Comparison of ENCODE assay signal across 9 cellular contexts in the genomic region with DNA sequence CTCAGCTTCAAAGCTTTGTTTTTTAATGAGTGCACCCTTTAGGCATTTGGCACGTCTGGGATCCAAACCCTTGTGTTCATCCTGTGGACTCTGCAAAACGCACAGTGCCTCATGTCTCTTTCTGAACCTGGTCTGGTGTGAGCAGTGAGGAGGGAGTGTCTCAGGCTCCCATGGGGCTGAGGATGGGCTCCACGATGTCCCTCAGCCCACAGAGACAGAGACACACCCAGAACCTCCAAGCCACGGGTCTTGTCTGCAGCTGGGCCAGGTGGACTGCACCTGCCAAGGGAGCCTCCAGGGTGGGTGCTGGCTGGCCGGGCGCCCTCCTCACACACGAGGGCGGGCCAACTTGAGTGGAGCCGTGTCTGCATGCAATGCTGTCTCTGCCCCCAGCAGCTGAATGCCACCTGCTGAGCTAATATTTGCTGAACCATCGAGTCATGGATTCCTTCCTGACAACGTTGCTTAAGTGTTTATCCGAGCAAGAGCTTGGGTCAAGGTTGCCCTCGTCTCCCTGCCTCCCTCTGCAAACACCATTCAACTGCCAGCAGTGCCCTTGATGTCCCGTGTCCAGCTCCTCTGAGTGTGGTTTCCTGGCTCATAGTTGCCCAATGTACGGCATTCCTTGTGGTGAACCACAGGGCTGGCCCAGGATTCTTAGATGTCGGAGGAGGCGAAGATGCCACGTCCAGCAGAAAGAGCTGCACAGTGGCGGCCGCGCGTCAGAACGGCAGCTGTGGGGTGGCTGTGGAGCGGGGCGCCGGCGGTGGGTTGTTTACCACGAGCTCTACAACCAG. TPM values are rescaled to one million over a fixed set of nuclear protein-coding genes. Genes with fewer than 3 reads are reported as not detected.
DNase-seq lines count a peak whose midpoint lies in the region; ATAC-seq and TF ChIP-seq lines count a peak whose summit lies in the region.
"Had no signal": no experiment of that assay in that cellular context is flagged by ENCODE, and none has a peak within 500 bp of the region (broad histone marks: within the 10 kb centered on the region; RNA-seq: fewer than 3 reads in every experiment).

No MANE protein-coding gene starts in this region.

- H3K9me3 ChIP-seq in smooth muscle cell (replicated peaks; ENCODE audit: low read depth) (no peaks in the 10 kb centered on the region), WERI-Rb-1 (ENCODE audit: severe bottlenecking) (no peaks in the 10 kb centered on the region), esophagus squamous epithelium (no peaks in the 10 kb centered on the region)

- no peak for TF ChIP-seq CTCF in smooth muscle cell (IDR thresholded peaks at IDR 0.05; ENCODE audit: borderline replicate concordance, insufficient read depth, poor library complexity, severe bottlenecking)
- no peak for TF ChIP-seq CTCF in WERI-Rb-1 (IDR thresholded peaks at IDR 0.05; ENCODE audit: low read depth, low read length)
- no peak for TF ChIP-seq CTCF in esophagus squamous epithelium (IDR thresholded peaks at IDR 0.05)

- H4K20me1 ChIP-seq in smooth muscle cell (ENCODE audit: low read depth), result no peaks in the 10 kb centered on the region

- no peak overlapping the region for H2AFZ ChIP-seq in smooth muscle cell (ENCODE audit: low read depth)

- peaks cover 12% of the 10 kb centered on the region for H3K36me3 Mint-ChIP-seq in dendritic cell treated with granulocyte-macrophage colony-stimulating factor and Interleukin-4, amounts not matched to agents 40 ng/mL and 50 ng/mL, for 4 days (ENCODE audit: low read depth)
- no peaks in the 10 kb centered on the region for H3K36me3 Mint-ChIP-seq in activated naive CD4-positive, alpha-beta T cell treated with anti-CD3 and anti-CD28 coated beads, Interleukin-2, amount 50 U/mL, for 72 hours
- H3K36me3 Mint-ChIP-seq: natural killer cell treated with Interleukin-12 subunit alpha and Interleukin-12 subunit beta and Interleukin-15 and Interleukin-18, amount 100 ng/mL, for 72 hours had no signal

- no peaks in the 10 kb centered on the region for H3K36me3 ChIP-seq in smooth muscle cell (ENCODE audit: low read depth)
- no peaks in the 10 kb centered on the region for H3K36me3 ChIP-seq in WERI-Rb-1
- no peaks in the 10 kb centered on the region for H3K36me3 ChIP-seq in esophagus squamous epithelium

- H3F3A ChIP-seq in smooth muscle cell (ENCODE audit: low read depth), result no peaks in the 10 kb centered on the region

- no peak overlapping the region for H3K4me3 ChIP-seq in smooth muscle cell
- H3K4me3 ChIP-seq in WERI-Rb-1 (ENCODE audit: low read depth, low read length), result no peak overlapping the region
- H3K4me3 ChIP-seq in esophagus squamous epithelium, result no peak overlapping the region

- intact Hi-C loops in dendritic cell treated with granulocyte-macrophage colony-stimulating factor and Interleukin-4, amounts not matched to agents 40 ng/mL and 50 ng/mL, for 4 days (cut with micrococcal nuclease), result no loop called here
- intact Hi-C loops in esophagus squamous epithelium (cut with DNase I), result no loop called here

- H3K4me1 ChIP-seq in smooth muscle cell (ENCODE audit: low read depth) (peaks cover 4% of the 10 kb centered on the region), esophagus squamous epithelium (peaks cover 7 to 29% (median 8%) of the 10 kb centered on the region in 3 donors)

- no peak for ATAC-seq in activated naive CD4-positive, alpha-beta T cell treated with anti-CD3 and anti-CD28 coated beads, Interleukin-2, amount 50 U/mL, for 72 hours
- ATAC-seq: natural killer cell treated with Interleukin-12 subunit alpha and Interleukin-12 subunit beta and Interleukin-15 and Interleukin-18, amount 100 ng/mL, for 72 hours had no signal

- no peak overlapping the region for H3K9ac ChIP-seq in smooth muscle cell (ENCODE audit: low read depth)

- peak overlapping the region; percentile 42 for H3K27ac Mint-ChIP-seq in dendritic cell treated with granulocyte-macrophage colony-stimulating factor and Interleukin-4, amounts not matched to agents 40 ng/mL and 50 ng/mL, for 4 days
- H3K27ac Mint-ChIP-seq in activated naive CD4-positive, alpha-beta T cell treated with anti-CD3 and anti-CD28 coated beads, Interleukin-2, amount 50 U/mL, for 72 hours, result no peak overlapping the region
- H3K27ac Mint-ChIP-seq: natural killer cell treated with Interleukin-12 subunit alpha and Interleukin-12 subunit beta and Interleukin-15 and Interleukin-18, amount 100 ng/mL, for 72 hours had no signal

- WGBS in smooth muscle cell (ENCODE audit: low lambda C conversion rate), result 56% methylated on average over 28 of the region's 28 CpGs
- 33 to 77% methylated on average over 4 to 11 of the region's 28 CpGs for WGBS in esophagus squamous epithelium, 2 donors

- H3K27ac ChIP-seq in smooth muscle cell (ENCODE audit: low read depth) (no peak overlapping the region), WERI-Rb-1 (no peak overlapping the region), esophagus squamous epithelium (no peak overlapping the region)

- no peak for TF ChIP-seq POLR2A in esophagus squamous epithelium (IDR thresholded peaks at IDR 0.05)

- DNase-seq in NCI-H2107 treated with DMSO at 0.1 percent for 48 hours (lab: John Stamatoyannopoulos, UW; ENCODE audit: unreplicated experiment), result peak; percentile 30
- no peak for DNase-seq in NCI-H2107 (lab: John Stamatoyannopoulos, UW)
- peak; percentile 63 for DNase-seq in NCI-H748 treated with DMSO at 0.1 percent for 48 hours (lab: John Stamatoyannopoulos, UW)
- DNase-seq in smooth muscle cell (lab: John Stamatoyannopoulos, UW; ENCODE audit: unreplicated experiment), result no peak
- DNase-seq in WERI-Rb-1, result no peak
- DNase-seq in esophagus squamous epithelium (lab: John Stamatoyannopoulos, UW), result no peak
- no peak for DNase-seq in activated naive CD4-positive, alpha-beta T cell treated with anti-CD3 and anti-CD28 coated beads, Interleukin-2, amount 50 U/mL, for 72 hours (ENCODE audit: low spot score in 2 of 2)

- peak overlapping the region; percentile 53 for H3K4me2 ChIP-seq in smooth muscle cell

- H3K27me3 ChIP-seq in smooth muscle cell (ENCODE audit: low read depth) (peaks cover 4% of the 10 kb centered on the region), WERI-Rb-1 (ENCODE audit: insufficient read depth, low read depth, severe bottlenecking) (no peaks in the 10 kb centered on the region), esophagus squamous epithelium (peaks cover 0 to 68% (median 0%) of the 10 kb centered on the region in 4 donors)

- H3K9me3 Mint-ChIP-seq in dendritic cell treated with granulocyte-macrophage colony-stimulating factor and Interleukin-4, amounts not matched to agents 40 ng/mL and 50 ng/mL, for 4 days, result peaks cover 14% of the 10 kb centered on the region
- H3K9me3 Mint-ChIP-seq in activated naive CD4-positive, alpha-beta T cell treated with anti-CD3 and anti-CD28 coated beads, Interleukin-2, amount 50 U/mL, for 72 hours, result no peaks in the 10 kb centered on the region
- H3K9me3 Mint-ChIP-seq: natural killer cell treated with Interleukin-12 subunit alpha and Interleukin-12 subunit beta and Interleukin-15 and Interleukin-18, amount 100 ng/mL, for 72 hours had no signal

- peaks cover 71% of the 10 kb centered on the region for H3K27me3 Mint-ChIP-seq in dendritic cell treated with granulocyte-macrophage colony-stimulating factor and Interleukin-4, amounts not matched to agents 40 ng/mL and 50 ng/mL, for 4 days

- no peak overlapping the region for H3K4me3 Mint-ChIP-seq in dendritic cell treated with granulocyte-macrophage colony-stimulating factor and Interleukin-4, amounts not matched to agents 40 ng/mL and 50 ng/mL, for 4 days
- H3K4me3 Mint-ChIP-seq: natural killer cell treated with Interleukin-12 subunit alpha and Interleukin-12 subunit beta and Interleukin-15 and Interleukin-18, amount 100 ng/mL, for 72 hours had no signal

- H3K4me1 Mint-ChIP-seq in dendritic cell treated with granulocyte-macrophage colony-stimulating factor and Interleukin-4, amounts not matched to agents 40 ng/mL and 50 ng/mL, for 4 days (ENCODE audit: low read depth), result peaks cover 16% of the 10 kb centered on the region

- H3K79me2 ChIP-seq in smooth muscle cell (ENCODE audit: low read depth), result no peaks in the 10 kb centered on the region

RNA-seq across cellular contexts. Expression of a gene that starts 31.4 kb away (rescaled TPM):
- 42.7 and 52.0 TPM in 2 replicates for total RNA-seq in smooth muscle cell
- polyA plus RNA-seq in smooth muscle cell, result 50.1 and 55.7 TPM in 2 replicates
- 10 to 100 TPM in 3 of 4 donors, 1 to 10 TPM in 1; 7.7 to 44.8 (median 12.0) TPM for total RNA-seq in esophagus squamous epithelium
- 10 to 100 TPM; 29.2 to 37.6 TPM for total RNA-seq in activated naive CD4-positive, alpha-beta T cell treated with anti-CD3 and anti-CD28 coated beads, Interleukin-2, amount 50 U/mL, for 72 hours

Comparison
In these comparisons a context has a peak if more than half of its experiments do, and no peak if none do; other contexts are left out.
1. DNase-seq: peak in NCI-H2107 treated with DMSO at 0.1 percent for 48 hours (single experiment) and NCI-H748 treated with DMSO at 0.1 percent for 48 hours (single experiment); none in NCI-H2107 (single experiment), smooth muscle cell (single experiment), WERI-Rb-1 (single experiment), esophagus squamous epithelium (single experiment) and activated naive CD4-positive, alpha-beta T cell treated with anti-CD3 and anti-CD28 coated beads, Interleukin-2, amount 50 U/mL, for 72 hours (0 of 2).